In the genomic region with DNA sequence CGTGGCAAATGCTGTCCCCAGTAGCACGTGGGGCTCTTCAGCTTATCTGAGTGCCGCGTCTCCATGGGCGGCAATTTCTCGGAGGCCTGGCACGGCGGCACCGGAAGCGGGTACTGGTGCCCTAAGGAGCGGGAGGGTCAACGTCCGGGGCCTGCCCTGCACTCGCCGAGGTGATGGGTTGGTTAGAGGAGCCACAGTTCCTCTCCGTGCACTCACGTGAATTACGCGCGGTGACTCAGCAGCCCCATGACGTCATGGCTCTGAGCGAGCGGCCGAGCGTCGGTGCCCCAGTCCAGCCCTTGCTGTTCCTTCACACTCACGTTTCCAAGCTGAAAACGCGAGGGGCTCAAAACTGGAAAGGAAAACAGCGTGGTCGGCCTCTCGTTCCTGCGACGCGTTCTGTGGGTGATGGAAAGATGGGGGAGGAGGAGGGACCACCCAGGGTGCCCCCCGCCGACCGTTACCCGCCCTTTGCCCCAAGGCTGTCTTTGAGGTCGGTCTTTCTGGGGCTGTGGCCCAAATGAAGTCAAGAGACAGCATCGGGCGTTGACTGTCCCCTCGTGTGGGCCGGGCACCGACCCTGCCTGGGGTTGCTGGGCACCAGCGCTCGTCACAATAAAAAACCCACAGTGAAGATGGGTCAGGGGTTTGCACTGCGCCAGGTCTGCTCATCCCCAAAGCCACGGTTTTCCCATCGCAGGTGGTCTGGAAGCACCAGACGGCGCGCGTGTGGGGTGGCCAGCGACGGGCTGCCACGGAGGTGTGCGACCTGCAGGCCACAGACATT, we compare ENCODE assay signal across 16 cellular contexts.
DNase-seq lines count a peak whose midpoint lies in the region; ATAC-seq and TF ChIP-seq lines count a peak whose summit lies in the region.
"Had no signal": no experiment of that assay in that cellular context is flagged by ENCODE, and none has a peak within 500 bp of the region (broad histone marks: within the 10 kb centered on the region; RNA-seq: fewer than 3 reads in every experiment).

No MANE protein-coding gene starts in this region.

- H3K4me1 ChIP-seq in HCT116 (ENCODE audit: control insufficient read depth in 1 of 2, insufficient read depth in 2 of 2, low read length in 2 of 2) (peaks cover 0 to 29% of the 10 kb centered on the region in 2 experiments; a peak in 2 of 4 replicates), tibial artery (no peaks in the 10 kb centered on the region), SK-N-SH (ENCODE audit: control insufficient read depth in 1 of 2, insufficient read depth in 2 of 2, low read depth in 1 of 2, low read length in 1 of 2) (no peaks in the 10 kb centered on the region)

- no peak overlapping the region for H3K27ac ChIP-seq in HCT116 (ENCODE audit: low read depth, low read length)
- H3K27ac ChIP-seq in tibial artery: no peak overlapping the region
- no peak overlapping the region for H3K27ac ChIP-seq in SK-N-SH (ENCODE audit: low read depth in 2 of 2, low read length in 1 of 2)
- H3K27ac ChIP-seq: GM23248 had no signal

- RAD21 ChIA-PET in HCT116 (lab: Charles Lee; ENCODE audit: low non-redundant PET in 1 of 2, low total read pairs in 2 of 2, uncharacterized antibody in 2 of 2, unreplicated experiment in 2 of 2): no interaction called here

- TF ChIP-seq POLR2A in HCT116 (IDR thresholded peaks at IDR 0.05; ENCODE audit: borderline replicate concordance, extremely low read depth, insufficient read depth, insufficient read length): no peak

- POLR2A ChIA-PET in HCT116 (lab: Charles Lee): no interaction called here
- POLR2A ChIA-PET in SK-N-SH (lab: Yijun Ruan, JAX): no interaction called here

- H2AFZ ChIP-seq in HCT116 (ENCODE audit: low read depth, low read length, poor library complexity, severe bottlenecking) (no peak overlapping the region), SK-N-SH (ENCODE audit: low read depth) (no peak overlapping the region)
- H2AFZ ChIP-seq: GM23248 had no signal

- H3K9me2 ChIP-seq in HCT116 (ENCODE audit: insufficient read depth) (no peaks in the 10 kb centered on the region), SK-N-SH (no peaks in the 10 kb centered on the region)

- no peak overlapping the region for H3K9ac ChIP-seq in HCT116 (ENCODE audit: low read length)
- no peak overlapping the region for H3K9ac ChIP-seq in SK-N-SH
- H3K9ac ChIP-seq: GM23248 had no signal

- CTCF ChIA-PET in HCT116 (lab: Charles Lee): no interaction called here
- CTCF ChIA-PET in SK-N-SH (lab: Yijun Ruan, JAX): no interaction called here

- BruUV-seq in HCT116 (replicated peaks; lab: Mats Ljungman, UMichigan): no TSS peak

- H3K36me3 ChIP-seq in HCT116 (ENCODE audit: control insufficient read depth in 1 of 2, insufficient read depth in 2 of 2, low read length in 2 of 2) (no peaks in the 10 kb centered on the region), tibial artery (no peaks in the 10 kb centered on the region), SK-N-SH (replicated peaks in 1 of 2; ENCODE audit: control insufficient read depth in 1 of 2, insufficient read depth in 2 of 2, low read length in 1 of 2) (no peaks in the 10 kb centered on the region)

- no peak for TF ChIP-seq EP300 in SK-N-SH (IDR thresholded peaks at IDR 0.05; ENCODE audit: borderline replicate concordance in 1 of 2, low read depth in 1 of 2, low read length in 1 of 2)

- H3K4me2 ChIP-seq in HCT116 (ENCODE audit: low read length) (peak overlapping the region; percentile 38), SK-N-SH (no peak overlapping the region)

- H3K27me3 ChIP-seq in HCT116 (ENCODE audit: insufficient read depth, low read length): no peaks in the 10 kb centered on the region
- peaks cover 0 to 21% of the 10 kb centered on the region in 2 donors for H3K27me3 ChIP-seq in tibial artery
- no peaks in the 10 kb centered on the region for H3K27me3 ChIP-seq in SK-N-SH (ENCODE audit: insufficient read depth)

- no peak overlapping the region for H3K4me3 ChIP-seq in HCT116 (replicated peaks in 1 of 2; ENCODE audit: low read depth in 1 of 2, low read length in 2 of 2)
- H3K4me3 ChIP-seq in tibial artery: no peak overlapping the region
- no peak overlapping the region for H3K4me3 ChIP-seq in SK-N-SH (ENCODE audit: low read depth in 2 of 2, low read length in 1 of 2)
- H3K4me3 ChIP-seq: GM23248 had no signal

- H4K20me1 ChIP-seq in HCT116 (ENCODE audit: insufficient read depth) (no peaks in the 10 kb centered on the region), SK-N-SH (ENCODE audit: insufficient read depth) (no peaks in the 10 kb centered on the region)

- no peak for DNase-seq in HCT116 (ENCODE audit: low read depth, low spot score)
- DNase-seq in Right ventricle myocardium superior: peak; percentile 73
- DNase-seq in mucosa of gallbladder (ENCODE audit: low spot score): peak; percentile 29
- peak; percentile 58 to 79 for DNase-seq in tibial artery
- DNase-seq in SK-N-SH: no peak
- no peak for DNase-seq in NCI-H2029 treated with DMSO at 0.1 percent for 48 hours (lab: John Stamatoyannopoulos, UW)
- DNase-seq in activated CD4-positive, CD25-positive, alpha-beta regulatory T cell treated with anti-CD3 and anti-CD28 coated beads, Interleukin-2, amount 50 U/mL, for 72 hours: no peak
- DNase-seq: activated gamma-delta T cell treated with Interleukin-2 at 50 U/mL for 16 hours; central memory CD4-positive, alpha-beta T cell; COR-L47; effector CD4-positive, alpha-beta T cell; GM23248; NCI-H1105 treated with DMSO at 0.1 percent for 48 hours; NCI-H526 treated with DMSO at 0.1 percent for 48 hours; stimulated activated CD8-positive, alpha-beta memory T cell treated with anti-CD3 and anti-CD28 coated beads, Interleukin-4, amount 100 ng/mL, for 48 hours had no signal

- H3K9me3 ChIP-seq in HCT116 (ENCODE audit: control insufficient read depth in 1 of 2, insufficient read depth in 1 of 2, low read depth in 1 of 2, low read length in 2 of 2): no peaks in the 10 kb centered on the region
- H3K9me3 ChIP-seq in tibial artery: no peaks in the 10 kb centered on the region
- no peaks in the 10 kb centered on the region for H3K9me3 ChIP-seq in SK-N-SH

- no peak for ATAC-seq in HCT116
- no peak for ATAC-seq in Right ventricle myocardium superior (ENCODE audit: poor library complexity)
- no peak for ATAC-seq in HG03469 (IDR thresholded peaks at IDR 0.05; ENCODE audit: unreplicated experiment)

- 81% methylated on average over 45 of the region's 58 CpGs for WGBS in SK-N-SH (ENCODE audit: low lambda C conversion rate)

- H3K79me2 ChIP-seq in HCT116 (ENCODE audit: insufficient read depth, low read length) (no peaks in the 10 kb centered on the region), SK-N-SH (ENCODE audit: insufficient read depth) (no peaks in the 10 kb centered on the region)

- TF ChIP-seq RAD21 in HCT116 (IDR thresholded peaks at IDR 0.05; ENCODE audit: low read depth) (no peak), SK-N-SH (IDR thresholded peaks at IDR 0.05; ENCODE audit: low read length) (no peak)

- peaks cover 8% of the 10 kb centered on the region for H3F3A ChIP-seq in SK-N-SH (replicated peaks; ENCODE audit: insufficient read depth)

- TF ChIP-seq CTCF in HCT116 (IDR thresholded peaks at IDR 0.05 in 2 of 3, conservative IDR thresholded peaks at IDR 0.05 in 1 of 3; ENCODE audit: borderline replicate concordance in 1 of 3, insufficient read depth in 1 of 3, low read depth in 2 of 3, low read length in 2 of 3) (no peak), tibial artery (IDR thresholded peaks at IDR 0.05) (no peak), SK-N-SH (IDR thresholded peaks at IDR 0.05) (no peak)

- intact Hi-C loops in HCT116 (cut with micrococcal nuclease) (no loop called here), Right ventricle myocardium superior (cut with DNase I) (no loop called here), tibial artery (cut with DNase I; ENCODE audit: low total_unique reads) (no loop called here)

TF ChIP-seq in HCT116, 20 proteins besides CTCF, POLR2A, EP300 and RAD21:
- no peak for TF ChIP-seq EZH2 (IDR thresholded peaks at IDR 0.05)
- TF ChIP-seq TCF7L2 (IDR thresholded peaks at IDR 0.05; ENCODE audit: borderline replicate concordance, extremely low read depth, insufficient read depth, insufficient read length): no peak
- no peak for TF ChIP-seq ZNF274 (IDR thresholded peaks at IDR 0.05; ENCODE audit: low read depth, low read length)
- TF ChIP-seq, protein P1, sequence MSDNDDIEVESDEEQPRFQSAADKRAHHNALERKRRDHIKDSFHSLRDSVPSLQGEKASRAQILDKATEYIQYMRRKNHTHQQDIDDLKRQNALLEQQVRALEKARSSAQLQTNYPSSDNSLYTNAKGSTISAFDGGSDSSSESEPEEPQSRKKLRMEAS (IDR thresholded peaks at IDR 0.05): no peak
- no peak for TF ChIP-seq ZFX (IDR thresholded peaks at IDR 0.05)
- TF ChIP-seq EZH2phosphoT487 (IDR thresholded peaks at IDR 0.05; ENCODE audit: borderline replicate concordance): no peak
- no peak for TF ChIP-seq ELF1 (IDR thresholded peaks at IDR 0.05; ENCODE audit: borderline replicate concordance, low read depth)
- no peak for TF ChIP-seq FOSL1 (IDR thresholded peaks at IDR 0.05; ENCODE audit: low read depth)
- no peak for TF ChIP-seq SP1 (IDR thresholded peaks at IDR 0.05; ENCODE audit: low read depth)
- TF ChIP-seq YY1 (IDR thresholded peaks at IDR 0.05; ENCODE audit: extremely low read depth, insufficient replicate concordance, low read depth, low read length): no peak
- no peak for TF ChIP-seq JUND (IDR thresholded peaks at IDR 0.05)

TF ChIP-seq in SK-N-SH, 30 proteins besides CTCF, POLR2A, EP300 and RAD21 (continues in another document):
- no peak for TF ChIP-seq RXRA (IDR thresholded peaks at IDR 0.05; ENCODE audit: borderline replicate concordance, low read depth)
- TF ChIP-seq, protein P1 (IDR thresholded peaks at IDR 0.05; ENCODE audit: low read depth): no peak
- no peak for TF ChIP-seq SIN3A (IDR thresholded peaks at IDR 0.05; ENCODE audit: borderline replicate concordance, low read depth, low read length)
- TF ChIP-seq MXI1 (IDR thresholded peaks at IDR 0.05; ENCODE audit: low read depth, low read length): no peak
- TF ChIP-seq MEF2A (IDR thresholded peaks at IDR 0.05; ENCODE audit: borderline replicate concordance, low read depth): no peak
- TF ChIP-seq CHD2 (IDR thresholded peaks at IDR 0.05; ENCODE audit: low read length, partially characterized antibody): no peak
- TF ChIP-seq, protein P2, sequence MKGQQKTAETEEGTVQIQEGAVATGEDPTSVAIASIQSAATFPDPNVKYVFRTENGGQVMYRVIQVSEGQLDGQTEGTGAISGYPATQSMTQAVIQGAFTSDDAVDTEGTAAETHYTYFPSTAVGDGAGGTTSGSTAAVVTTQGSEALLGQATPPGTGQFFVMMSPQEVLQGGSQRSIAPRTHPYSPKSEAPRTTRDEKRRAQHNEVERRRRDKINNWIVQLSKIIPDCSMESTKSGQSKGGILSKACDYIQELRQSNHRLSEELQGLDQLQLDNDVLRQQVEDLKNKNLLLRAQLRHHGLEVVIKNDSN (IDR thresholded peaks at IDR 0.05; ENCODE audit: borderline replicate concordance, low read depth): no peak
- no peak for TF ChIP-seq YY1 (IDR thresholded peaks at IDR 0.05; ENCODE audit: low read depth)
- TF ChIP-seq GATA2 (CRISPR knock-in tag; IDR thresholded peaks at IDR 0.05): no peak
- no peak for TF ChIP-seq RFX5 (IDR thresholded peaks at IDR 0.05; ENCODE audit: low read length)

Comparison
In these comparisons a context has a peak if more than half of its experiments do, and no peak if none do; other contexts are left out.
1. DNase-seq: peak in Right ventricle myocardium superior (single experiment), mucosa of gallbladder (single experiment) and tibial artery (2 of 2); none in HCT116 (single experiment), SK-N-SH (single experiment), NCI-H2029 treated with DMSO at 0.1 percent for 48 hours (single experiment) and activated CD4-positive, CD25-positive, alpha-beta regulatory T cell treated with anti-CD3 and anti-CD28 coated beads, Interleukin-2, amount 50 U/mL, for 72 hours (single experiment).